ENCODE assay signal across 23 cellular contexts in genomic region chr4:104986306-104986705, GRCh38.
A peak's percentile ranks its signal among the peaks of the same experiment; 100 is the strongest.
DNase-seq lines count a peak whose midpoint lies in the region; TF ChIP-seq lines count a peak whose summit lies in the region.
"Had no signal": no experiment of that assay in that cellular context is flagged by ENCODE, and none has a peak within 500 bp of the region (broad histone marks: within the 10 kb centered on the region; RNA-seq: fewer than 3 reads in every experiment).

No MANE protein-coding gene starts in this region.

- H3K27me3 ChIP-seq in A673 (replicated peaks; ENCODE audit: insufficient read depth, low read depth, low read length, poor library complexity) (no peaks in the 10 kb centered on the region), tibial artery (no peaks in the 10 kb centered on the region)
- H3K27me3 ChIP-seq: BE2C, BLaER1 had no signal

- intact Hi-C loops in A673 (cut with micrococcal nuclease; ENCODE audit: unreplicated experiment) (no loop called here), tibial artery (cut with DNase I; ENCODE audit: low total_unique reads) (no loop called here)

- H3K9me3 ChIP-seq in A673 (ENCODE audit: low read depth, low read length, poor library complexity, severe bottlenecking) (no peaks in the 10 kb centered on the region), HEK293 (ENCODE audit: control insufficient read depth, insufficient read depth, low read depth, low read length) (no peaks in the 10 kb centered on the region), tibial artery (no peaks in the 10 kb centered on the region)
- H3K9me3 ChIP-seq: A549, BE2C, BLaER1 had no signal

- no peaks in the 10 kb centered on the region for H3K4me1 ChIP-seq in A673 (ENCODE audit: insufficient read depth, low read length, poor library complexity, severe bottlenecking)
- no peaks in the 10 kb centered on the region for H3K4me1 ChIP-seq in HEK293 (ENCODE audit: control insufficient read depth, insufficient read depth, low read length)
- no peaks in the 10 kb centered on the region for H3K4me1 ChIP-seq in tibial artery
- H3K4me1 ChIP-seq: A549, BE2C, BLaER1 had no signal

- TF ChIP-seq CTCF in A673 (conservative IDR thresholded peaks at IDR 0.05; ENCODE audit: low read depth, low read length): no peak
- no peak for TF ChIP-seq CTCF in HEK293 (tag by site-specific recombination; IDR thresholded peaks at IDR 0.05)
- TF ChIP-seq CTCF in tibial artery (IDR thresholded peaks at IDR 0.05): no peak

- POLR2A ChIA-PET in A673 (lab: Charles Lee; ENCODE audit: low non-redundant PET) (no interaction called here), HEK293 (lab: Yijun Ruan, JAX) (no interaction called here)

- H3K36me3 ChIP-seq in A673 (ENCODE audit: insufficient read depth, low read length, poor library complexity, severe bottlenecking) (no peaks in the 10 kb centered on the region), HEK293 (ENCODE audit: control insufficient read depth in 2 of 2, insufficient read depth in 1 of 2, low read length in 2 of 2) (no peaks in the 10 kb centered on the region), tibial artery (no peaks in the 10 kb centered on the region)
- H3K36me3 ChIP-seq: BE2C, BLaER1 had no signal

- H3K4me3 ChIP-seq in A673 (ENCODE audit: low read depth, low read length, poor library complexity, severe bottlenecking) (no peak overlapping the region), HEK293 (ENCODE audit: low read depth, low read length) (no peak overlapping the region), tibial artery (no peak overlapping the region)
- H3K4me3 ChIP-seq: A549, BLaER1 had no signal

- H3K27ac ChIP-seq in A673 (ENCODE audit: low read depth, low read length, poor library complexity, severe bottlenecking): no peak overlapping the region
- H3K27ac ChIP-seq in HEK293 (ENCODE audit: extremely low read depth, low read depth, low read length): no peak overlapping the region
- no peak overlapping the region for H3K27ac ChIP-seq in tibial artery
- H3K27ac ChIP-seq: 22Rv1, A549, BLaER1 had no signal

- no TSS peak for BruUV-seq in A673 (replicated peaks; lab: Mats Ljungman, UMichigan)

- DNase-seq in NCI-H82 (lab: John Stamatoyannopoulos, UW): peak; percentile 33
- no peak for DNase-seq in NCI-H82 treated with DMSO at 0.1 percent for 48 hours (lab: John Stamatoyannopoulos, UW; ENCODE audit: unreplicated experiment)
- peak; percentile 9 for DNase-seq in A673 (ENCODE audit: low spot score)
- DNase-seq in tibial artery: no peak
- no peak for DNase-seq in cortex of kidney (lab: John Stamatoyannopoulos, UW)
- DNase-seq: ACHN; BE2C; C1 segment of cervical spinal cord; CD4-positive, alpha-beta memory T cell; CD4-positive, CD25-positive, alpha-beta regulatory T cell; CD8-positive, alpha-beta memory T cell; COR-L47; DMS 273 treated with DMSO at 0.1 percent for 48 hours; DMS153; DMS53; DMS79; DND-41; EL; GF-D8 had no signal

- CTCF ChIA-PET in A673 (lab: Charles Lee) (no interaction called here), HEK293 (lab: Yijun Ruan, JAX) (no interaction called here)

TF ChIP-seq in HEK293, 187 proteins besides CTCF, POLR2A, EP300 and RAD21:
- TF ChIP-seq ZNF549 (tag by site-specific recombination; IDR thresholded peaks at IDR 0.05) (no peak), ZFP37 (tag by site-specific recombination; IDR thresholded peaks at IDR 0.05) (peak; percentile 54; the same call in 1 of the 2 replicates)

Comparison
In these comparisons a context has a peak if more than half of its experiments do, and no peak if none do; other contexts are left out.
1. DNase-seq: peak in NCI-H82 (single experiment) and A673 (single experiment); none in NCI-H82 treated with DMSO at 0.1 percent for 48 hours (single experiment), tibial artery (0 of 2) and cortex of kidney (single experiment).